18 cellular contexts compared by ENCODE assay signal in the genomic region with DNA sequence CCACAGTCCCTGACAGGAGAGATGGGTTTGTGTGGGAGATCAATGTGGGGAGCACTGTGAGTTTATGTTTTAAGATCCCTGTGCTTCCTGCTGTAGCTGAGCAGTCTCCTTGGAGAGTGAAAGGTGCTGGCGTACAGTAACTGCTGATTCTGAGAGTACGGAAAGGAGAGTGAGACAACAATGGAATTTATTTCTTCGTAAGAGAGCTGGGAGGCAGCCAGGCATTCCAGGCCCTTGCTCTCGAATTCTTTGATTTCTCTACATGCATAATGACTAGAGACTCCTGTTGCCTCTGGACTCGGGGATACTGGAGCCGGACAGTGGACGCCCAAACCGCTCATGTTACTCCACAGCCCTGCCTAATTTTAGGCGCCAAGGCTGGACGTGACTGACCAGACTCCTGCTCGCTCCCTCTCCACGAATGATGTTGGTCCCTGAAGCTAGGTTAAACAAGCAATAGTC.
DNase-seq lines count a peak whose midpoint lies in the region; ATAC-seq and TF ChIP-seq lines count a peak whose summit lies in the region.
"Had no signal": no experiment of that assay in that cellular context is flagged by ENCODE, and none has a peak within 500 bp of the region (broad histone marks: within the 10 kb centered on the region; RNA-seq: fewer than 3 reads in every experiment).

No MANE protein-coding gene starts in this region.

- H3K4me2 ChIP-seq in mammary epithelial cell (ENCODE audit: insufficient read depth, low read depth, low read length), result no peak overlapping the region
- H3K4me2 ChIP-seq in neural progenitor cell, result no peak overlapping the region
- H3K4me2 ChIP-seq: PC-9 had no signal

- dilution Hi-C loops in mammary epithelial cell (cut with HindIII; ENCODE audit: low sequenced_read_pairs), result no loop called here

- H3K9me3 Mint-ChIP-seq in neural progenitor cell, result no peaks in the 10 kb centered on the region
- H3K9me3 Mint-ChIP-seq: natural killer cell; stimulated activated naive CD8-positive, alpha-beta T cell treated with anti-CD3 and anti-CD28 coated beads, Interleukin-15, amount 100 ng/mL, for 72 hours had no signal

- H3K27me3 ChIP-seq in mammary epithelial cell (ENCODE audit: insufficient read depth, low read length), result no peaks in the 10 kb centered on the region
- H3K27me3 ChIP-seq in right atrium auricular region, result no peaks in the 10 kb centered on the region
- H3K27me3 ChIP-seq in neural progenitor cell, result no peaks in the 10 kb centered on the region
- no peaks in the 10 kb centered on the region for H3K27me3 ChIP-seq in upper lobe of left lung
- no peaks in the 10 kb centered on the region for H3K27me3 ChIP-seq in H7 (ENCODE audit: control insufficient read depth, insufficient read depth, low read length)
- H3K27me3 ChIP-seq: sigmoid colon had no signal

- CTCF ChIA-PET in mammary epithelial cell (lab: Charles Lee; ENCODE audit: low non-redundant PET), result no interaction called here

- WGBS in mammary epithelial cell (ENCODE audit: low coverage, missing lambda C conversion rate), result 47% methylated on average over 12 of the region's 12 CpGs
- 38 to 54% methylated on average over 12 of the region's 12 CpGs for WGBS in upper lobe of left lung, 2 donors

- intact Hi-C loops in mammary epithelial cell (cut with micrococcal nuclease), result no loop called here

- H3K36me3 ChIP-seq in mammary epithelial cell (ENCODE audit: insufficient read depth, low read length) (no peaks in the 10 kb centered on the region), right atrium auricular region (no peaks in the 10 kb centered on the region), neural progenitor cell (no peaks in the 10 kb centered on the region), upper lobe of left lung (no peaks in the 10 kb centered on the region), H7 (replicated peaks; ENCODE audit: control insufficient read depth, insufficient read depth, low read length) (no peaks in the 10 kb centered on the region)
- H3K36me3 ChIP-seq: sigmoid colon had no signal

- H3K79me2 ChIP-seq in mammary epithelial cell (ENCODE audit: insufficient read depth, low read length) (no peaks in the 10 kb centered on the region), neural progenitor cell (ENCODE audit: low read depth) (no peaks in the 10 kb centered on the region)

- no peak for TF ChIP-seq EP300 in upper lobe of left lung (IDR thresholded peaks at IDR 0.05)

- no peaks in the 10 kb centered on the region for H3F3A ChIP-seq in neural progenitor cell (ENCODE audit: low read depth)

- BruUV-seq in mammary epithelial cell (replicated peaks; lab: Mats Ljungman, UMichigan), result no TSS peak

- H4K20me1 ChIP-seq in mammary epithelial cell (ENCODE audit: insufficient read depth, low read length), result no peaks in the 10 kb centered on the region
- no peaks in the 10 kb centered on the region for H4K20me1 ChIP-seq in neural progenitor cell (ENCODE audit: low read depth)

- H3K4me1 ChIP-seq in mammary epithelial cell (ENCODE audit: insufficient read depth, low read length) (no peaks in the 10 kb centered on the region), right atrium auricular region (peaks cover 0 to 11% of the 10 kb centered on the region in 2 donors), neural progenitor cell (no peaks in the 10 kb centered on the region), upper lobe of left lung (peaks cover 0 to 14% (median 6%) of the 10 kb centered on the region in 4 donors)

- H2AFZ ChIP-seq in mammary epithelial cell (ENCODE audit: low read depth, low read length) (peak overlapping the region; percentile 60), neural progenitor cell (replicated peaks) (peak overlapping the region; percentile 77)
- H2AFZ ChIP-seq: PC-9 had no signal

- H3K4me3 ChIP-seq in mammary epithelial cell (replicated peaks in 1 of 3; ENCODE audit: insufficient read depth in 1 of 3, low read depth in 2 of 3, low read length in 3 of 3) (no peak overlapping the region), right atrium auricular region (no peak overlapping the region), neural progenitor cell (no peak overlapping the region), upper lobe of left lung (peak overlapping the region in 2 of 4 donors; percentile 9 to 19), H7 (ENCODE audit: insufficient read depth, low read depth, low read length) (no peak overlapping the region)
- H3K4me3 ChIP-seq: PC-9 had no signal

- H3K27ac Mint-ChIP-seq in neural progenitor cell, result peak overlapping the region; percentile 99
- H3K27ac Mint-ChIP-seq: natural killer cell had no signal

- no peak overlapping the region for H3K27ac ChIP-seq in mammary epithelial cell (ENCODE audit: insufficient read depth, low read depth, low read length)
- H3K27ac ChIP-seq in right atrium auricular region, result peak overlapping the region; percentile 24 to 42
- no peak overlapping the region for H3K27ac ChIP-seq in neural progenitor cell
- H3K27ac ChIP-seq in upper lobe of left lung, result peak overlapping the region; percentile 24 to 63 (median 58)
- H3K27ac ChIP-seq: PC-9 had no signal

- H3K4me1 Mint-ChIP-seq in neural progenitor cell, result peaks cover 14% of the 10 kb centered on the region
- H3K4me1 Mint-ChIP-seq: natural killer cell; stimulated activated naive CD8-positive, alpha-beta T cell treated with anti-CD3 and anti-CD28 coated beads, Interleukin-15, amount 100 ng/mL, for 72 hours had no signal

- TF ChIP-seq CTCF in mammary epithelial cell (conservative IDR thresholded peaks at IDR 0.05 in 1 of 2, IDR thresholded peaks at IDR 0.05 in 1 of 2; ENCODE audit: extremely low read depth in 1 of 2, insufficient read depth in 1 of 2, low read depth in 1 of 2, low read length in 2 of 2) (no peak), right atrium auricular region (IDR thresholded peaks at IDR 0.05) (no peak), neural progenitor cell (IDR thresholded peaks at IDR 0.05) (no peak), upper lobe of left lung (IDR thresholded peaks at IDR 0.05) (no peak)

- TF ChIP-seq POLR2A in upper lobe of left lung (IDR thresholded peaks at IDR 0.05), result no peak

- H3K9ac ChIP-seq in mammary epithelial cell (ENCODE audit: insufficient read depth, low read length), result no peak overlapping the region
- H3K9ac ChIP-seq in neural progenitor cell, result no peak overlapping the region

- H3K27me3 Mint-ChIP-seq in neural progenitor cell (ENCODE audit: insufficient read depth, low read depth), result peaks cover 2% of the 10 kb centered on the region

- no peak for DNase-seq in mammary epithelial cell
- no peak for DNase-seq in right atrium auricular region (ENCODE audit: low spot score)
- DNase-seq in neural progenitor cell (ENCODE audit: low spot score), result no peak
- DNase-seq in upper lobe of left lung, result peak in 1 of 2 donors; percentile 38
- DNase-seq in NCI-H1048 (lab: John Stamatoyannopoulos, UW), result no peak
- DNase-seq in activated CD4-positive, alpha-beta T cell treated with anti-CD3 and anti-CD28 coated beads, Interleukin-2, amount 50 U/mL, for 1 hour, result no peak
- DNase-seq in H7, result no peak
- DNase-seq: activated effector memory CD4-positive, alpha-beta T cell treated with Interleukin-2 at 50 U/mL for 16 hours; anterior cingulate cortex; DMS53; natural killer cell; NCI-H187; NCI-H526; PC-9; sigmoid colon; stimulated activated naive CD8-positive, alpha-beta T cell treated with anti-CD3 and anti-CD28 coated beads, Interleukin-15, amount 100 ng/mL, for 72 hours had no signal

- H3K36me3 Mint-ChIP-seq in neural progenitor cell, result no peaks in the 10 kb centered on the region
- H3K36me3 Mint-ChIP-seq: CD14-positive monocyte, natural killer cell had no signal

- in situ Hi-C loops in mammary epithelial cell (cut with MboI; ENCODE audit: low sequenced_read_pairs in 2 of 2), result loop anchor here in 1 of 2 donors (25.0 kb wide), 1 partner anchor 173 kb away; no protein-coding TSS in a partner anchor

- no peak overlapping the region for H3K4me3 Mint-ChIP-seq in neural progenitor cell
- H3K4me3 Mint-ChIP-seq: CD14-positive monocyte; natural killer cell; stimulated activated naive CD8-positive, alpha-beta T cell treated with anti-CD3 and anti-CD28 coated beads, Interleukin-15, amount 100 ng/mL, for 72 hours had no signal

- H3K9me3 ChIP-seq in mammary epithelial cell (replicated peaks; ENCODE audit: insufficient read depth, low read length) (no peaks in the 10 kb centered on the region), right atrium auricular region (no peaks in the 10 kb centered on the region), neural progenitor cell (ENCODE audit: low read depth) (no peaks in the 10 kb centered on the region), upper lobe of left lung (no peaks in the 10 kb centered on the region)
- H3K9me3 ChIP-seq: sigmoid colon had no signal

- peak; percentile 35 to 61 for ATAC-seq in upper lobe of left lung (ENCODE audit: low FRiP score in 2 of 2)
- ATAC-seq in HG02840 (IDR thresholded peaks at IDR 0.05; ENCODE audit: low FRiP score, unreplicated experiment), result no peak
- ATAC-seq: stimulated activated naive CD8-positive, alpha-beta T cell treated with anti-CD3 and anti-CD28 coated beads, Interleukin-15, amount 100 ng/mL, for 72 hours had no signal

Comparison
In these comparisons a context has a peak if more than half of its experiments do, and no peak if none do; other contexts are left out.
1. H3K27ac ChIP-seq: peak in right atrium auricular region (2 of 2) and upper lobe of left lung (4 of 4); none in mammary epithelial cell (single experiment) and neural progenitor cell (single experiment).